In the genomic region with DNA sequence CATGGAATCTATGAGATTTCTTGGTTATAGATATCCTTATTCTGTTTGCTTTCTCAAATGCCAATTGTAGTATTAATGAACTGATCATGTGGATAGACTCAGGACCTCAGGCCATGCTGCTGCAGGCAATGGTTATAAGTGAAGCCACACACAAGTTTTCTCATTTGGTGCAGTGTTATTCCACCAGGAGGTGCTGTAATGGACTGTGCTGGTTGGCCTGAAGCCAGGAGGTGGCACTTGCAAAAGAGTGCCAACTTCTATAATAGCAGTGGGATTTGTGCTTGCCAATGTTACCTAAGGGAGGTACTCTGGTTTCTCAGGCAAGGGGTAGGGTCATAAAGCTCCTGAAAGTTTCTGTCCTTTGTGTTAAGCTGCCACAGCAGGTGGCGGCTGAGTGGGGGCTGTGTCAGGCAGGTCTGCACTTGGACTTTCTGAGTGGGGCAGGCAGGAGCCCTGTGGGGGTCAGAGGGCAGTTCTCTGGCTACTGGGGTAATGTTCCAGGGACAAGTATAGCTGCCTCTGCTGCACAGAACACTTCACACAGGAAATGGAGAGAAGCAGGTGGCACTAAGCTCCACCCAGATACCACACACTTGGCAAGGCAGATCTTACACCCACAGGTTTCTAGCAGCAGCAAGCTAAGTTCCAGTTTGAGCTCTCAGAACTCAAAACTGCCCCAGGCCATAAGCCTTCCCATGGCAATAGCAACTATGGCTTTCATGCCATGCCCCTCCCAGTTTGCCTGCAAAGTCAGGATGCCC, we compare ENCODE assay signal across 8 cellular contexts.
DNase-seq lines count a peak whose midpoint lies in the region; ATAC-seq and TF ChIP-seq lines count a peak whose summit lies in the region.

No MANE protein-coding gene starts in this region.

- no peak overlapping the region for H3K9ac ChIP-seq in PC-3 (ENCODE audit: low read length)
- no peak overlapping the region for H3K9ac ChIP-seq in parathyroid adenoma

- no peaks in the 10 kb centered on the region for H3K27me3 ChIP-seq in PC-3 (ENCODE audit: low read length)
- no peaks in the 10 kb centered on the region for H3K27me3 ChIP-seq in parathyroid adenoma (ENCODE audit: control insufficient read depth, insufficient read depth, low read length)
- H3K27me3 ChIP-seq in ascending aorta: no peaks in the 10 kb centered on the region
- H3K27me3 ChIP-seq in gastroesophageal sphincter: no peaks in the 10 kb centered on the region

- H2AFZ ChIP-seq in PC-3 (ENCODE audit: low read length): no peak overlapping the region
- H2AFZ ChIP-seq in parathyroid adenoma: no peak overlapping the region

- intact Hi-C loops in PC-3 (cut with micrococcal nuclease): loop anchor here (10.0 kb wide), 1 partner anchor 65 kb away; no protein-coding TSS in a partner anchor
- intact Hi-C loops in ascending aorta (cut with DNase I): no loop called here

- ATAC-seq in GM19023 (IDR thresholded peaks at IDR 0.05; ENCODE audit: unreplicated experiment) (peak; percentile 95), HG03039 (IDR thresholded peaks at IDR 0.05; ENCODE audit: unreplicated experiment) (peak; percentile 95), PC-3 (peak; percentile 43), gastroesophageal sphincter (no peak)

- H3K27ac ChIP-seq in PC-3 (ENCODE audit: low read length) (no peak overlapping the region), parathyroid adenoma (no peak overlapping the region), ascending aorta (no peak overlapping the region), gastroesophageal sphincter (no peak overlapping the region)

- POLR2A ChIA-PET in PC-3 (lab: Charles Lee; ENCODE audit: unreplicated experiment): no interaction called here

- no peak overlapping the region for H3K4me3 ChIP-seq in AG10803 (ENCODE audit: low read length)
- H3K4me3 ChIP-seq in PC-3 (ENCODE audit: low read length): no peak overlapping the region
- no peak overlapping the region for H3K4me3 ChIP-seq in parathyroid adenoma (ENCODE audit: low read depth, low read length)
- H3K4me3 ChIP-seq in ascending aorta: no peak overlapping the region
- H3K4me3 ChIP-seq in gastroesophageal sphincter: no peak overlapping the region

- H4K20me1 ChIP-seq in PC-3 (ENCODE audit: low read length): no peaks in the 10 kb centered on the region

- H3K4me1 ChIP-seq in PC-3 (ENCODE audit: insufficient read depth, low read length) (peaks cover under 1% of the 10 kb centered on the region; the same call in 1 of the 2 replicates), parathyroid adenoma (peaks cover 4% of the 10 kb centered on the region), ascending aorta (no peaks in the 10 kb centered on the region), gastroesophageal sphincter (peaks cover 0 to 7% (median 0%) of the 10 kb centered on the region in 3 donors)

- no CpG with 5 or more reads among the region's 1 CpG for WGBS in gastroesophageal sphincter (ENCODE audit: low coverage in 1 of 2), 2 donors

- H3K79me2 ChIP-seq in PC-3 (ENCODE audit: low read length): no peaks in the 10 kb centered on the region
- no peaks in the 10 kb centered on the region for H3K79me2 ChIP-seq in parathyroid adenoma

- no peak for TF ChIP-seq EP300 in gastroesophageal sphincter (IDR thresholded peaks at IDR 0.05)

- H3K9me2 ChIP-seq in PC-3 (replicated peaks; ENCODE audit: low read length): no peaks in the 10 kb centered on the region

- H3K9me3 ChIP-seq in PC-3 (ENCODE audit: low read length) (no peaks in the 10 kb centered on the region), parathyroid adenoma (ENCODE audit: control insufficient read depth, low read length) (no peaks in the 10 kb centered on the region), ascending aorta (no peaks in the 10 kb centered on the region), gastroesophageal sphincter (no peaks in the 10 kb centered on the region)

- H3F3A ChIP-seq in PC-3 (ENCODE audit: low read length, unreplicated experiment): no peaks in the 10 kb centered on the region

- peak; percentile 10; the same call in 1 of the 2 replicates for TF ChIP-seq CTCF in AG10803 (conservative IDR thresholded peaks at IDR 0.05; ENCODE audit: low read length)
- peak; percentile 63 for TF ChIP-seq CTCF in PC-3 (conservative IDR thresholded peaks at IDR 0.05; ENCODE audit: low read depth, low read length)
- peak; percentile 17 for TF ChIP-seq CTCF in parathyroid adenoma (IDR thresholded peaks at IDR 0.05)
- TF ChIP-seq CTCF in ascending aorta (IDR thresholded peaks at IDR 0.05): no peak
- TF ChIP-seq CTCF in gastroesophageal sphincter (IDR thresholded peaks at IDR 0.05): no peak

- H3K36me3 ChIP-seq in PC-3 (ENCODE audit: low read depth, low read length) (no peaks in the 10 kb centered on the region), parathyroid adenoma (ENCODE audit: control insufficient read depth, insufficient read depth, low read length) (no peaks in the 10 kb centered on the region), ascending aorta (no peaks in the 10 kb centered on the region), gastroesophageal sphincter (no peaks in the 10 kb centered on the region)

- no peak for DNase-seq in AG10803 (ENCODE audit: low read depth)
- DNase-seq in PC-3: peak; percentile 59
- DNase-seq in iPS-NIHi7 (ENCODE audit: extremely low spot score): no peak
- no peak for DNase-seq in ascending aorta (ENCODE audit: low spot score in 2 of 2)

- H3K4me2 ChIP-seq in PC-3 (ENCODE audit: low read length) (no peak overlapping the region), parathyroid adenoma (ENCODE audit: low read length) (no peak overlapping the region)

- no peak for TF ChIP-seq POLR2A in gastroesophageal sphincter (IDR thresholded peaks at IDR 0.05)

- no TSS peak for BruUV-seq in PC-3 (replicated peaks; lab: Mats Ljungman, UMichigan)

- CTCF ChIA-PET in PC-3 (lab: Charles Lee): no interaction called here

Comparison
In these comparisons a context has a peak if more than half of its experiments do, and no peak if none do; other contexts are left out.
1. CTCF ChIP-seq: peak in AG10803 (single experiment), PC-3 (single experiment) and parathyroid adenoma (single experiment); none in ascending aorta (0 of 3) and gastroesophageal sphincter (0 of 4).